8 cellular contexts compared by ENCODE assay signal in the genomic region with DNA sequence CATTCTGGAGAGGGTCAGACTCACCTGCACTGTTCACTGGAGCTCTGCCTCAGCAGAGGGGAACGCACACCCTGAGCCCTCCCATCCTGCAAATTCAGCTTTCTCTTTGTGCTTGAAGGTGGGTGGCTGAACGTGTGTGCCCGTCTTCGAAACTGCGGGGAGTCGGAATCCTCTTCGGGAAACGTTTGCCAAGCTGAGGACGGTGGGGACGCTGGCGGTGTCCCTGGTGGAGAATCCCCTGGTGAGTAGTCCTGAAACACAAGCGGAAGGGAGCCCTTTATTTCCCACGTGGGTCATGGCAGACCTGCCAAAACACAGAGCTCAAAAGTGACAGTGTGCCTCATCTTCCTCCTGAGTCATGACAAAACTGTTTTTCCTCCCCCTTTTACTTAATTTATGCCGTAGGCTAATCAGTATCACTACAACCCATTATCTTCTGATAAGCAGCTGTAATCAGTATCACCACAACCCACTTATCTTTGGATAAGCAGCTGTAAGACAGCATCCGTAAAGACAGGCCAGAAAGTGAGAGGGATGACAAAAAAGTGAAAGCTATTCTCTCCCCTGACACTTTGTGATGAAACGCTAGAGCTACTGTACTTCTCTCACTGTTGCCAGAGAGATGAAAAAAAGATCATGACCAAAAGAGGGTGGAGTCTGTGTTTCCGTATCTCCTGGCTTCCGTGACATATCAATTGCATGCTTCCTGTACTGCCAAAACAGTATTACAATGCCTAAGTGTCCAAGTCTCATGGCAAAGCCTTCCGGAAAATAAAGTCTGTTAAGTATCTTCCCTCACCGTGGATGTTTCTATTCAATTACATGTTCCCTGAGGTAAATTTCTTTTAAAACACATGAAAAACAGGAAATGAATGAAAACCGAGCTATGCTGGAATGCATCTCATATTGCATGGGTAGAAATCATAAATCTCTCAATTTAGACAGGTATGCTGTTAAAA.
DNase-seq lines count a peak whose midpoint lies in the region; ATAC-seq and TF ChIP-seq lines count a peak whose summit lies in the region.

No MANE protein-coding gene starts in this region.

- H3K27me3 ChIP-seq in SK-N-SH (ENCODE audit: insufficient read depth) (no peaks in the 10 kb centered on the region), mucosa of rectum (ENCODE audit: control insufficient read depth in 2 of 2, insufficient read depth in 2 of 2, low read length in 2 of 2) (no peaks in the 10 kb centered on the region), upper lobe of right lung (no peaks in the 10 kb centered on the region)

- TF ChIP-seq EP300 in SK-N-SH (IDR thresholded peaks at IDR 0.05; ENCODE audit: borderline replicate concordance in 1 of 2, low read depth in 1 of 2, low read length in 1 of 2), result peak; percentile 52 to 62; a peak in 2 of 4 replicates

- H3K36me3 ChIP-seq in SK-N-SH (replicated peaks in 1 of 2; ENCODE audit: control insufficient read depth in 1 of 2, insufficient read depth in 2 of 2, low read length in 1 of 2) (peaks cover 0 to 7% of the 10 kb centered on the region in 2 experiments), mucosa of rectum (ENCODE audit: control insufficient read depth in 2 of 2, insufficient read depth in 2 of 2, low read length in 2 of 2) (peaks cover 0 to 6% of the 10 kb centered on the region in 2 donors), upper lobe of right lung (no peaks in the 10 kb centered on the region)

- DNase-seq in SK-N-SH (peak; percentile 36), amniotic epithelial cell (ENCODE audit: low read depth) (peak; percentile 82), upper lobe of right lung (no peak), hippocampal formation (lab: John Stamatoyannopoulos, UW) (no peak), HuH-7.5 (ENCODE audit: low spot score) (no peak)

- intact Hi-C loops in upper lobe of right lung (cut with DNase I), result no loop called here

- H3K9me3 ChIP-seq in SK-N-SH (no peaks in the 10 kb centered on the region), mucosa of rectum (ENCODE audit: control insufficient read depth in 2 of 2, low read length in 2 of 2) (no peaks in the 10 kb centered on the region), upper lobe of right lung (no peaks in the 10 kb centered on the region)

- H3K4me2 ChIP-seq in SK-N-SH, result peak overlapping the region; percentile 61

- peaks cover 4% of the 10 kb centered on the region for H3F3A ChIP-seq in SK-N-SH (replicated peaks; ENCODE audit: insufficient read depth)

- peak overlapping the region; percentile 49 to 86 for H3K27ac ChIP-seq in SK-N-SH (ENCODE audit: low read depth in 2 of 2, low read length in 1 of 2)
- H3K27ac ChIP-seq in mucosa of rectum (ENCODE audit: low read depth in 2 of 2, low read length in 2 of 2), result peak overlapping the region; percentile 13 to 62
- peak overlapping the region; percentile 39 for H3K27ac ChIP-seq in upper lobe of right lung

- 30% methylated on average over 11 of the region's 21 CpGs for WGBS in SK-N-SH (ENCODE audit: low lambda C conversion rate)

- H2AFZ ChIP-seq in SK-N-SH (ENCODE audit: low read depth), result peak overlapping the region; percentile 76

- H3K9ac ChIP-seq in SK-N-SH (no peak overlapping the region), mucosa of rectum (ENCODE audit: low read depth in 1 of 2, low read length in 2 of 2) (peak overlapping the region; percentile 30 to 52)

- no peaks in the 10 kb centered on the region for H3K79me2 ChIP-seq in SK-N-SH (ENCODE audit: insufficient read depth)

- ATAC-seq in GM18499 (IDR thresholded peaks at IDR 0.05; ENCODE audit: insufficient read depth, unreplicated experiment), result peak; percentile 81
- peak; percentile 89 for ATAC-seq in HG02678 (IDR thresholded peaks at IDR 0.05; ENCODE audit: unreplicated experiment)
- ATAC-seq in upper lobe of right lung, result peak; percentile 90

- POLR2A ChIA-PET in SK-N-SH (lab: Yijun Ruan, JAX), result no interaction called here

- H3K4me3 ChIP-seq in SK-N-SH (ENCODE audit: low read depth in 2 of 2, low read length in 1 of 2), result peak overlapping the region in 1 of 2 experiments; percentile 26; a peak in 2 of 4 replicates
- H3K4me3 ChIP-seq in mucosa of rectum (ENCODE audit: low read length in 2 of 2), result peak overlapping the region; percentile 19 to 60
- peak overlapping the region; percentile 22 for H3K4me3 ChIP-seq in upper lobe of right lung

- no peaks in the 10 kb centered on the region for H4K20me1 ChIP-seq in SK-N-SH (ENCODE audit: insufficient read depth)

- no peak for TF ChIP-seq CTCF in SK-N-SH (IDR thresholded peaks at IDR 0.05)
- TF ChIP-seq CTCF in upper lobe of right lung (IDR thresholded peaks at IDR 0.05), result no peak

- no peaks in the 10 kb centered on the region for H3K9me2 ChIP-seq in SK-N-SH

- H3K4me1 ChIP-seq in SK-N-SH (ENCODE audit: control insufficient read depth in 1 of 2, insufficient read depth in 2 of 2, low read depth in 1 of 2, low read length in 1 of 2), result peaks cover 7 to 14% of the 10 kb centered on the region in 2 experiments; a peak in 3 of 4 replicates
- H3K4me1 ChIP-seq in mucosa of rectum (ENCODE audit: control insufficient read depth in 2 of 2, insufficient read depth in 2 of 2, low read length in 2 of 2), result no peaks in the 10 kb centered on the region
- no peaks in the 10 kb centered on the region for H3K4me1 ChIP-seq in upper lobe of right lung

- CTCF ChIA-PET in SK-N-SH (lab: Yijun Ruan, JAX), result interaction anchor here (0.5 to 2.1 kb wide), 4 partner anchors 32 to 1608 kb away, joined by 3 to 5 read pairs (median 5); a partner anchor contains a TSS

- no peak for TF ChIP-seq RAD21 in SK-N-SH (IDR thresholded peaks at IDR 0.05; ENCODE audit: low read length)

TF ChIP-seq in SK-N-SH, 30 proteins besides CTCF, POLR2A, EP300 and RAD21:
- TF ChIP-seq TEAD4 (IDR thresholded peaks at IDR 0.05; ENCODE audit: borderline replicate concordance, insufficient read depth) (peak; percentile 24; the same call in 1 of the 2 replicates), GABPA (IDR thresholded peaks at IDR 0.05; ENCODE audit: low read depth) (0 out of 2 replicates have a peak, but pooled peaks have one; percentile 17), GATA2 (CRISPR knock-in tag; IDR thresholded peaks at IDR 0.05) (peak; percentile 86), JUND (IDR thresholded peaks at IDR 0.05) (peak; percentile 39), FOXM1 (IDR thresholded peaks at IDR 0.05; ENCODE audit: low read depth) (0 out of 2 replicates have a peak, but pooled peaks have one; percentile 42), YY1 (IDR thresholded peaks at IDR 0.05; ENCODE audit: low read depth) (no peak), RCOR1 (IDR thresholded peaks at IDR 0.05; ENCODE audit: low read length) (peak; percentile 24; the same call in 1 of the 2 replicates), TCF12 (IDR thresholded peaks at IDR 0.05) (peak; percentile 81), MXI1 (IDR thresholded peaks at IDR 0.05; ENCODE audit: low read depth, low read length) (peak; percentile 43; the same call in 1 of the 2 replicates), CHD2 (IDR thresholded peaks at IDR 0.05; ENCODE audit: low read length, partially characterized antibody) (no peak)
- TF ChIP-seq, protein P1, sequence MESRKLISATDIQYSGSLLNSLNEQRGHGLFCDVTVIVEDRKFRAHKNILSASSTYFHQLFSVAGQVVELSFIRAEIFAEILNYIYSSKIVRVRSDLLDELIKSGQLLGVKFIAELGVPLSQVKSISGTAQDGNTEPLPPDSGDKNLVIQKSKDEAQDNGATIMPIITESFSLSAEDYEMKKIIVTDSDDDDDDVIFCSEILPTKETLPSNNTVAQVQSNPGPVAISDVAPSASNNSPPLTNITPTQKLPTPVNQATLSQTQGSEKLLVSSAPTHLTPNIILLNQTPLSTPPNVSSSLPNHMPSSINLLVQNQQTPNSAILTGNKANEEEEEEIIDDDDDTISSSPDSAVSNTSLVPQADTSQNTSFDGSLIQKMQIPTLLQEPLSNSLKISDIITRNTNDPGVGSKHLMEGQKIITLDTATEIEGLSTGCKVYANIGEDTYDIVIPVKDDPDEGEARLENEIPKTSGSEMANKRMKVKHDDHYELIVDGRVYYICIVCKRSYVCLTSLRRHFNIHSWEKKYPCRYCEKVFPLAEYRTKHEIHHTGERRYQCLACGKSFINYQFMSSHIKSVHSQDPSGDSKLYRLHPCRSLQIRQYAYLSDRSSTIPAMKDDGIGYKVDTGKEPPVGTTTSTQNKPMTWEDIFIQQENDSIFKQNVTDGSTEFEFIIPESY (IDR thresholded peaks at IDR 0.05; ENCODE audit: borderline replicate concordance, low read depth), result no peak
- TF ChIP-seq, protein P2, sequence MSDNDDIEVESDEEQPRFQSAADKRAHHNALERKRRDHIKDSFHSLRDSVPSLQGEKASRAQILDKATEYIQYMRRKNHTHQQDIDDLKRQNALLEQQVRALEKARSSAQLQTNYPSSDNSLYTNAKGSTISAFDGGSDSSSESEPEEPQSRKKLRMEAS (IDR thresholded peaks at IDR 0.05; ENCODE audit: low read depth), result 0 out of 2 replicates have a peak, but pooled peaks have one; percentile 32
- TF ChIP-seq, protein P3, sequence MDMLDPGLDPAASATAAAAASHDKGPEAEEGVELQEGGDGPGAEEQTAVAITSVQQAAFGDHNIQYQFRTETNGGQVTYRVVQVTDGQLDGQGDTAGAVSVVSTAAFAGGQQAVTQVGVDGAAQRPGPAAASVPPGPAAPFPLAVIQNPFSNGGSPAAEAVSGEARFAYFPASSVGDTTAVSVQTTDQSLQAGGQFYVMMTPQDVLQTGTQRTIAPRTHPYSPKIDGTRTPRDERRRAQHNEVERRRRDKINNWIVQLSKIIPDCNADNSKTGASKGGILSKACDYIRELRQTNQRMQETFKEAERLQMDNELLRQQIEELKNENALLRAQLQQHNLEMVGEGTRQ (IDR thresholded peaks at IDR 0.05; ENCODE audit: borderline replicate concordance, low read depth, low read length), result no peak
- TF ChIP-seq, protein P4, sequence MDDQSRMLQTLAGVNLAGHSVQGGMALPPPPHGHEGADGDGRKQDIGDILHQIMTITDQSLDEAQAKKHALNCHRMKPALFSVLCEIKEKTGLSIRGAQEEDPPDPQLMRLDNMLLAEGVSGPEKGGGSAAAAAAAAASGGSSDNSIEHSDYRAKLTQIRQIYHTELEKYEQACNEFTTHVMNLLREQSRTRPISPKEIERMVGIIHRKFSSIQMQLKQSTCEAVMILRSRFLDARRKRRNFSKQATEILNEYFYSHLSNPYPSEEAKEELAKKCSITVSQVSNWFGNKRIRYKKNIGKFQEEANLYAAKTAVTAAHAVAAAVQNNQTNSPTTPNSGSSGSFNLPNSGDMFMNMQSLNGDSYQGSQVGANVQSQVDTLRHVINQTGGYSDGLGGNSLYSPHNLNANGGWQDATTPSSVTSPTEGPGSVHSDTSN (IDR thresholded peaks at IDR 0.05), result peak; percentile 83

Comparison
In these comparisons a context has a peak if more than half of its experiments do, and no peak if none do; other contexts are left out.
1. DNase-seq: peak in SK-N-SH (single experiment) and amniotic epithelial cell (single experiment); none in upper lobe of right lung (single experiment), hippocampal formation (0 of 2) and HuH-7.5 (single experiment).
2. Peak in every context shown above with its lines, with median percentiles within 50 percentile points of each other: ATAC-seq and H3K27ac ChIP-seq.